ENCODE assay signal across 13 cellular contexts in genomic region chr4:4637710-4638109, GRCh38.
DNase-seq lines count a peak whose midpoint lies in the region; ATAC-seq lines count a peak whose summit lies in the region.
"Had no signal": no experiment of that assay in that cellular context is flagged by ENCODE, and none has a peak within 500 bp of the region (broad histone marks: within the 10 kb centered on the region; RNA-seq: fewer than 3 reads in every experiment).

No MANE protein-coding gene starts in this region.

- H3K4me3 Mint-ChIP-seq in activated naive CD8-positive, alpha-beta T cell treated with anti-CD3 and anti-CD28 coated beads, Interleukin-2, amount 50 U/mL, for 24 hours, result no peak overlapping the region
- no peak overlapping the region for H3K4me3 Mint-ChIP-seq in activated naive CD8-positive, alpha-beta T cell treated with anti-CD3 and anti-CD28 coated beads for 36 hours
- H3K4me3 Mint-ChIP-seq: dendritic cell treated with granulocyte-macrophage colony-stimulating factor and Interleukin-4, amounts not matched to agents 40 ng/mL and 50 ng/mL, for 4 days had no signal

- H3K36me3 ChIP-seq in neuronal stem cell (replicated peaks in 1 of 2; ENCODE audit: control insufficient read depth in 2 of 2, insufficient read depth in 2 of 2, low read length in 2 of 2), result no peaks in the 10 kb centered on the region
- H3K36me3 ChIP-seq: HAP-1 had no signal

- peaks cover 9% of the 10 kb centered on the region for H3K36me3 Mint-ChIP-seq in activated naive CD8-positive, alpha-beta T cell treated with anti-CD3 and anti-CD28 coated beads, Interleukin-2, amount 50 U/mL, for 24 hours (ENCODE audit: low read depth)
- H3K36me3 Mint-ChIP-seq in activated naive CD8-positive, alpha-beta T cell treated with anti-CD3 and anti-CD28 coated beads for 36 hours, result peaks cover 18% of the 10 kb centered on the region

- no peak overlapping the region for H2BK12ac ChIP-seq in neuronal stem cell (ENCODE audit: low read length)

- H3K9me3 ChIP-seq in neuronal stem cell (replicated peaks in 1 of 2; ENCODE audit: control insufficient read depth in 2 of 2, insufficient read depth in 1 of 2, low read depth in 1 of 2, low read length in 2 of 2), result no peaks in the 10 kb centered on the region
- H3K9me3 ChIP-seq: HAP-1 had no signal

- no peak overlapping the region for H3K4ac ChIP-seq in neuronal stem cell (ENCODE audit: low read length)

- no peak overlapping the region for H3K14ac ChIP-seq in neuronal stem cell (ENCODE audit: low read length)

- no peak overlapping the region for H3K4me2 ChIP-seq in neuronal stem cell (ENCODE audit: insufficient read depth, low read length, poor library complexity, severe bottlenecking)

- WGBS in neuronal stem cell (ENCODE audit: extremely low coverage in 2 of 2, insufficient read length in 2 of 2, insufficient replicate concordance in 1 of 2), 2 donors, result no CpG with 5 or more reads among the region's 5 CpGs

- H3K27ac Mint-ChIP-seq in activated naive CD8-positive, alpha-beta T cell treated with anti-CD3 and anti-CD28 coated beads, Interleukin-2, amount 50 U/mL, for 24 hours, result no peak overlapping the region
- H3K27ac Mint-ChIP-seq in activated naive CD8-positive, alpha-beta T cell treated with anti-CD3 and anti-CD28 coated beads for 36 hours, result no peak overlapping the region
- H3K27ac Mint-ChIP-seq: dendritic cell treated with granulocyte-macrophage colony-stimulating factor and Interleukin-4, amounts not matched to agents 40 ng/mL and 50 ng/mL, for 4 days had no signal

- ATAC-seq in activated naive CD8-positive, alpha-beta T cell treated with anti-CD3 and anti-CD28 coated beads, Interleukin-2, amount 50 U/mL, for 24 hours, result peak; percentile 61
- ATAC-seq in GM19468 (IDR thresholded peaks at IDR 0.05; ENCODE audit: extremely low read depth, unreplicated experiment) (peak; percentile 58), HG03196 (IDR thresholded peaks at IDR 0.05; ENCODE audit: unreplicated experiment) (peak; percentile 59), GM19324 (IDR thresholded peaks at IDR 0.05; ENCODE audit: low FRiP score, unreplicated experiment) (no peak)

- H3K9me3 Mint-ChIP-seq in activated naive CD8-positive, alpha-beta T cell treated with anti-CD3 and anti-CD28 coated beads, Interleukin-2, amount 50 U/mL, for 24 hours, result peaks cover 11% of the 10 kb centered on the region
- H3K9me3 Mint-ChIP-seq in activated naive CD8-positive, alpha-beta T cell treated with anti-CD3 and anti-CD28 coated beads for 36 hours, result peaks cover 6% of the 10 kb centered on the region
- H3K9me3 Mint-ChIP-seq: dendritic cell treated with granulocyte-macrophage colony-stimulating factor and Interleukin-4, amounts not matched to agents 40 ng/mL and 50 ng/mL, for 4 days had no signal

- no peak overlapping the region for H2AFZ ChIP-seq in neuronal stem cell (ENCODE audit: low read length)

- H3K27me3 ChIP-seq in neuronal stem cell (ENCODE audit: control insufficient read depth in 3 of 3, insufficient read depth in 3 of 3, low read depth in 1 of 3, low read length in 3 of 3), result no peaks in the 10 kb centered on the region

- no peak overlapping the region for H3K4me3 ChIP-seq in neuronal stem cell (ENCODE audit: low read length in 2 of 2)
- H3K4me3 ChIP-seq: HAP-1 had no signal

- H2BK15ac ChIP-seq in neuronal stem cell (ENCODE audit: low read length), result no peak overlapping the region

- H2BK5ac ChIP-seq in neuronal stem cell (ENCODE audit: low read length), result no peak overlapping the region

- H3K27me3 Mint-ChIP-seq in activated naive CD8-positive, alpha-beta T cell treated with anti-CD3 and anti-CD28 coated beads, Interleukin-2, amount 50 U/mL, for 24 hours, result no peaks in the 10 kb centered on the region
- H3K27me3 Mint-ChIP-seq in activated naive CD8-positive, alpha-beta T cell treated with anti-CD3 and anti-CD28 coated beads for 36 hours, result no peaks in the 10 kb centered on the region
- H3K27me3 Mint-ChIP-seq: dendritic cell treated with granulocyte-macrophage colony-stimulating factor and Interleukin-4, amounts not matched to agents 40 ng/mL and 50 ng/mL, for 4 days had no signal

- DNase-seq in activated naive CD8-positive, alpha-beta T cell treated with anti-CD3 and anti-CD28 coated beads, Interleukin-2, amount 50 U/mL, for 24 hours, result no peak
- DNase-seq in activated naive CD8-positive, alpha-beta T cell treated with anti-CD3 and anti-CD28 coated beads for 36 hours, result no peak
- DNase-seq in neuronal stem cell (ENCODE audit: low spot score) (no peak), NCI-H1930 (lab: John Stamatoyannopoulos, UW) (no peak), DMS79 treated with DMSO at 0.1 percent for 48 hours (lab: John Stamatoyannopoulos, UW) (no peak)
- DNase-seq: activated CD4-positive, alpha-beta T cell treated with anti-CD3 and anti-CD28 coated beads, Interleukin-2, amount 50 U/mL, for 4 hours; DMS53; posterior cingulate gyrus had no signal

- H2BK120ac ChIP-seq in neuronal stem cell (ENCODE audit: low read depth, low read length), result no peak overlapping the region

- peak overlapping the region; percentile 42 for H2AK5ac ChIP-seq in neuronal stem cell (ENCODE audit: low read depth, low read length)

- no peak overlapping the region for H3K9ac ChIP-seq in neuronal stem cell (ENCODE audit: low read depth, low read length, poor library complexity)

- no peak overlapping the region for H4K91ac ChIP-seq in neuronal stem cell (ENCODE audit: low read depth, low read length, poor library complexity)

- H3K79me1 ChIP-seq in neuronal stem cell (ENCODE audit: low read depth, low read length), result no peaks in the 10 kb centered on the region

- peaks cover 17 to 19% of the 10 kb centered on the region in 2 donors for H3K4me1 ChIP-seq in neuronal stem cell (ENCODE audit: control insufficient read depth in 2 of 2, insufficient read depth in 1 of 2, low read depth in 1 of 2, low read length in 2 of 2)

- H4K8ac ChIP-seq in neuronal stem cell (ENCODE audit: low read depth, low read length), result no peak overlapping the region

- no peak overlapping the region for H3K18ac ChIP-seq in neuronal stem cell (ENCODE audit: low read length)

- no peak overlapping the region for H3K27ac ChIP-seq in neuronal stem cell (replicated peaks; ENCODE audit: low read length)

- H3K23ac ChIP-seq in neuronal stem cell (ENCODE audit: low read depth, low read length, poor library complexity), result no peak overlapping the region

- H3K4me1 Mint-ChIP-seq in activated naive CD8-positive, alpha-beta T cell treated with anti-CD3 and anti-CD28 coated beads, Interleukin-2, amount 50 U/mL, for 24 hours, result peaks cover 12% of the 10 kb centered on the region
- peaks cover 8% of the 10 kb centered on the region for H3K4me1 Mint-ChIP-seq in activated naive CD8-positive, alpha-beta T cell treated with anti-CD3 and anti-CD28 coated beads for 36 hours
